In the genomic region with DNA sequence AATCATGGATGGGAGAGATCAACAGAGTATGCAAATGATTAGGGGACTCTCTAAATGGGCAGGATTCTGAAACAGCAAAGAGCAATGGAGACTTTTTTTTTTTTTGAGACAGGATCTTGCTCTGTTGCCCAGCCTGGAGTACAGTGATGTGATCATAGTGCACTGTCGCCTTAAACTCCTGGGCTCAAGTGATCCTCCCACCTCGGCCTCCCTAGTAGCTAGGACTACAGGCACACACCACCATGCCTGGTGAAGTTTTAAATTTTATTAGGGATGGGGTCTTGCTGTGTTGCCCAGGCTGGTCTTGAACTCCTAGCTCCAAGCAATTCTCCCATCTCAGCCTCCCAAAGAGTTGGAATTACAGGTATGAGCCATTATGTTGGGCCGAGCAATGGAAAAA, we compare ENCODE assay signal across 34 cellular contexts.
A peak's percentile ranks its signal among the peaks of the same experiment; 100 is the strongest.
DNase-seq lines count a peak whose midpoint lies in the region; ATAC-seq and TF ChIP-seq lines count a peak whose summit lies in the region.
"Had no signal": no experiment of that assay in that cellular context is flagged by ENCODE, and none has a peak within 500 bp of the region (broad histone marks: within the 10 kb centered on the region; RNA-seq: fewer than 3 reads in every experiment).

No MANE protein-coding gene starts in this region.

- H3K4me3 Mint-ChIP-seq in WTC11 (no peak overlapping the region), neural progenitor cell (peak overlapping the region; percentile 65)
- H3K4me3 Mint-ChIP-seq: B cell; CD14-positive monocyte; CD4-positive, alpha-beta memory T cell; CD4-positive, alpha-beta T cell; CD4-positive, CD25-positive, alpha-beta regulatory T cell; CD8-positive, alpha-beta memory T cell; CD8-positive, alpha-beta T cell had no signal

- no peaks in the 10 kb centered on the region for H3K9me3 ChIP-seq in HEK293 (ENCODE audit: control insufficient read depth, insufficient read depth, low read depth, low read length)
- no peaks in the 10 kb centered on the region for H3K9me3 ChIP-seq in neural progenitor cell (ENCODE audit: low read depth)
- H3K9me3 ChIP-seq: A549; BE2C; BLaER1; BLaER1 treated with 17β-estradiol and CSF1 and Interleukin-3, amounts not matched to agents 10 nM and 100 nM; Caco-2 had no signal

- H3K4me1 ChIP-seq in HEK293 (ENCODE audit: control insufficient read depth, insufficient read depth, low read length) (peaks cover 5% of the 10 kb centered on the region), neural progenitor cell (no peaks in the 10 kb centered on the region)
- H3K4me1 ChIP-seq: A549 had no signal

- no peaks in the 10 kb centered on the region for H3K36me3 ChIP-seq in HEK293 (ENCODE audit: control insufficient read depth in 2 of 2, insufficient read depth in 1 of 2, low read length in 2 of 2)
- H3K36me3 ChIP-seq in neural progenitor cell = no peaks in the 10 kb centered on the region
- H3K36me3 ChIP-seq: BE2C; BLaER1; BLaER1 treated with 17β-estradiol and CSF1 and Interleukin-3, amounts not matched to agents 10 nM and 100 nM had no signal

- H3K27ac Mint-ChIP-seq in WTC11 (no peak overlapping the region), neural progenitor cell (peak overlapping the region; percentile 67)
- H3K27ac Mint-ChIP-seq: B cell; CD14-positive monocyte; CD4-positive, alpha-beta memory T cell; CD4-positive, alpha-beta T cell; CD4-positive, CD25-positive, alpha-beta regulatory T cell; CD8-positive, alpha-beta memory T cell; CD8-positive, alpha-beta T cell had no signal

- POLR2A ChIA-PET in HEK293 (lab: Yijun Ruan, JAX) = no interaction called here
- POLR2A ChIA-PET in WTC11 (lab: Charles Lee) = no interaction called here
- POLR2A ChIA-PET in RWPE1 (lab: Yijun Ruan, JAX; ENCODE audit: low non-redundant PET) = no interaction called here

- H3K27me3 Mint-ChIP-seq in WTC11 (ENCODE audit: low read depth) (no peaks in the 10 kb centered on the region; the same call in 1 of the 2 replicates), neural progenitor cell (ENCODE audit: insufficient read depth, low read depth) (peaks cover 4% of the 10 kb centered on the region)
- H3K27me3 Mint-ChIP-seq: B cell; CD4-positive, alpha-beta memory T cell; CD4-positive, alpha-beta T cell; CD4-positive, CD25-positive, alpha-beta regulatory T cell had no signal

- H3K4me3 ChIP-seq in HEK293 (ENCODE audit: low read depth, low read length) = no peak overlapping the region
- H3K4me3 ChIP-seq in neural progenitor cell = no peak overlapping the region
- H3K4me3 ChIP-seq: A549; BLaER1; BLaER1 treated with 17β-estradiol and CSF1 and Interleukin-3, amounts not matched to agents 10 nM and 100 nM had no signal

- H2AFZ ChIP-seq in neural progenitor cell (replicated peaks) = no peak overlapping the region

- peak; percentile 52 for DNase-seq in NCI-H526 treated with DMSO at 0.1 percent for 48 hours (lab: John Stamatoyannopoulos, UW)
- DNase-seq in WTC11 (ENCODE audit: low spot score) = no peak
- DNase-seq in neural progenitor cell (ENCODE audit: low spot score) = no peak
- no peak for DNase-seq in nucleus accumbens (lab: John Stamatoyannopoulos, UW)
- no peak for DNase-seq in RWPE1 (ENCODE audit: low spot score)
- no peak for DNase-seq in UCSD-AML1 (lab: John Stamatoyannopoulos, UW; ENCODE audit: unreplicated experiment)
- DNase-seq: 8988T; ACHN; AML-193; BE2C; C1 segment of cervical spinal cord; Caco-2; Calu3; CD4-positive, alpha-beta memory T cell; CD4-positive, alpha-beta T cell; CD4-positive, CD25-positive, alpha-beta regulatory T cell; CD8-positive, alpha-beta memory T cell; CD8-positive, alpha-beta T cell; COR-L47; DMS 273 treated with DMSO at 0.1 percent for 48 hours; DMS153; DMS79; DMS79 treated with DMSO at 0.1 percent for 48 hours; DND-41; EL had no signal

- no peaks in the 10 kb centered on the region for H3K79me2 ChIP-seq in neural progenitor cell (ENCODE audit: low read depth)

- ATAC-seq in WTC11 (no peak), GM21576 (IDR thresholded peaks at IDR 0.05; ENCODE audit: unreplicated experiment) (no peak)
- ATAC-seq: A549; CD8-positive, alpha-beta T cell had no signal

- no peaks in the 10 kb centered on the region for H3K27me3 ChIP-seq in neural progenitor cell
- H3K27me3 ChIP-seq: BE2C; BLaER1; BLaER1 treated with 17β-estradiol and CSF1 and Interleukin-3, amounts not matched to agents 10 nM and 100 nM had no signal

- H3K9me3 Mint-ChIP-seq in WTC11 (peaks cover 4% of the 10 kb centered on the region; the same call in 1 of the 2 replicates), neural progenitor cell (no peaks in the 10 kb centered on the region)
- H3K9me3 Mint-ChIP-seq: CD4-positive, alpha-beta T cell; CD8-positive, alpha-beta T cell had no signal

- no peaks in the 10 kb centered on the region for H3F3A ChIP-seq in neural progenitor cell (ENCODE audit: low read depth)

- no peak overlapping the region for H3K4me2 ChIP-seq in neural progenitor cell
- H3K4me2 ChIP-seq: A549; BLaER1; BLaER1 treated with 17β-estradiol and CSF1 and Interleukin-3, amounts not matched to agents 10 nM and 100 nM had no signal

- no peak overlapping the region for H3K9ac ChIP-seq in neural progenitor cell
- H3K9ac ChIP-seq: BLaER1; BLaER1 treated with 17β-estradiol and CSF1 and Interleukin-3, amounts not matched to agents 10 nM and 100 nM had no signal

- H3K36me3 Mint-ChIP-seq in WTC11 (no peaks in the 10 kb centered on the region), neural progenitor cell (no peaks in the 10 kb centered on the region)
- H3K36me3 Mint-ChIP-seq: CD14-positive monocyte; CD4-positive, alpha-beta memory T cell; CD4-positive, CD25-positive, alpha-beta regulatory T cell; CD8-positive, alpha-beta memory T cell; CD8-positive, alpha-beta T cell had no signal

- H3K4me1 Mint-ChIP-seq in WTC11 (peaks cover 27% of the 10 kb centered on the region), neural progenitor cell (peaks cover 57% of the 10 kb centered on the region)
- H3K4me1 Mint-ChIP-seq: CD14-positive monocyte; CD4-positive, alpha-beta memory T cell; CD4-positive, CD25-positive, alpha-beta regulatory T cell; CD8-positive, alpha-beta memory T cell had no signal

- no peaks in the 10 kb centered on the region for H4K20me1 ChIP-seq in neural progenitor cell (ENCODE audit: low read depth)
- H4K20me1 ChIP-seq: BLaER1; BLaER1 treated with 17β-estradiol and CSF1 and Interleukin-3, amounts not matched to agents 10 nM and 100 nM had no signal

- CTCF ChIA-PET in HEK293 (lab: Yijun Ruan, JAX) = no interaction called here
- CTCF ChIA-PET in WTC11 (lab: Charles Lee) = no interaction called here
- CTCF ChIA-PET in RWPE1 (lab: Yijun Ruan, JAX) = no interaction called here

- no peak overlapping the region for H3K27ac ChIP-seq in HEK293 (ENCODE audit: extremely low read depth, low read depth, low read length)
- H3K27ac ChIP-seq in neural progenitor cell = no peak overlapping the region
- no peak overlapping the region for H3K27ac ChIP-seq in RWPE1
- H3K27ac ChIP-seq: 22Rv1; A549; BLaER1; BLaER1 treated with 17β-estradiol and CSF1 and Interleukin-3, amounts not matched to agents 10 nM and 100 nM; C4-2B had no signal

- TF ChIP-seq CTCF in HEK293 (tag by site-specific recombination; IDR thresholded peaks at IDR 0.05) = no peak
- TF ChIP-seq CTCF in WTC11 (IDR thresholded peaks at IDR 0.05) = no peak
- TF ChIP-seq CTCF in neural progenitor cell (IDR thresholded peaks at IDR 0.05) = no peak
- no peak for TF ChIP-seq CTCF in RWPE1 (conservative IDR thresholded peaks at IDR 0.05; ENCODE audit: low read depth)

TF ChIP-seq in HEK293, 187 proteins besides CTCF, POLR2A, EP300 and RAD21:
- TF ChIP-seq ZNF211 (tag by site-specific recombination; IDR thresholded peaks at IDR 0.05; ENCODE audit: low read depth) (no peak), ZNF121 (tag by site-specific recombination; IDR thresholded peaks at IDR 0.05) (peak; percentile 83)

TF ChIP-seq in WTC11, 78 proteins besides CTCF, POLR2A, EP300 and RAD21:
- TF ChIP-seq NFYB (CRISPR knock-in tag; conservative IDR thresholded peaks at IDR 0.05; ENCODE audit: low read depth) = no peak
- TF ChIP-seq ZNF121 (CRISPR knock-in tag; IDR thresholded peaks at IDR 0.05) = peak; percentile 69; the same call in 1 of the 2 replicates
